In the genomic region with DNA sequence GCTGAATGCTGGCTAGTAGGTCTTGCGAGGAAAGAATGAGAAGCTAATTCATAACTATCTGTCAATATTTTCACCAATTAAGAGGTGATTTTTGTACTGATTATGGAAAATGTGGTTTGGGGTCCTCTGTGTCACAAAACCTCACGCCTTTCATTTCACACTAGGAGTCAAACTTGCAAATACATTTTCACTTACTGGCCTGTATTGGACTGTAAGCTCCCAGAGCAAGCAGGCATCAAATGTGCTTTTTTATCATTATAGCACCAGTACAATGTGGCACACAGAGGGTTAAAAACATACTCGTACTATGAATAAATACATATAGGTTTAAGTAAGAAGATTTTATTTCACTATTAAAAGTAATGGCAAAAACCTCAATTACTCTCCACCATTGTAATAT, we compare ENCODE assay signal across 1 cellular context.
TF ChIP-seq lines count a peak whose summit lies in the region.

No MANE protein-coding gene starts in this region.

TF ChIP-seq in HepG2, 621 proteins besides CTCF, POLR2A, EP300 and RAD21:
- TF ChIP-seq ZNF556 (CRISPR knock-in tag; IDR thresholded peaks at IDR 0.05; ENCODE audit: borderline replicate concordance) (no peak), PHF8 (CRISPR knock-in tag; IDR thresholded peaks at IDR 0.05) (no peak), ZNF652 (CRISPR knock-in tag; IDR thresholded peaks at IDR 0.05; ENCODE audit: borderline replicate concordance, low read depth) (0 out of 2 replicates have a peak, but pooled peaks have one; percentile 16), SOX6 (IDR thresholded peaks at IDR 0.05) (no peak), SOX6 (CRISPR knock-in tag; IDR thresholded peaks at IDR 0.05) (no peak), ZNF234 (CRISPR knock-in tag; conservative IDR thresholded peaks at IDR 0.05) (no peak)
- TF ChIP-seq, protein P1, sequence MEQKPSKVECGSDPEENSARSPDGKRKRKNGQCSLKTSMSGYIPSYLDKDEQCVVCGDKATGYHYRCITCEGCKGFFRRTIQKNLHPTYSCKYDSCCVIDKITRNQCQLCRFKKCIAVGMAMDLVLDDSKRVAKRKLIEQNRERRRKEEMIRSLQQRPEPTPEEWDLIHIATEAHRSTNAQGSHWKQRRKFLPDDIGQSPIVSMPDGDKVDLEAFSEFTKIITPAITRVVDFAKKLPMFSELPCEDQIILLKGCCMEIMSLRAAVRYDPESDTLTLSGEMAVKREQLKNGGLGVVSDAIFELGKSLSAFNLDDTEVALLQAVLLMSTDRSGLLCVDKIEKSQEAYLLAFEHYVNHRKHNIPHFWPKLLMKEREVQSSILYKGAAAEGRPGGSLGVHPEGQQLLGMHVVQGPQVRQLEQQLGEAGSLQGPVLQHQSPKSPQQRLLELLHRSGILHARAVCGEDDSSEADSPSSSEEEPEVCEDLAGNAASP (CRISPR knock-in tag; IDR thresholded peaks at IDR 0.05; ENCODE audit: borderline replicate concordance) = no peak
